8 cellular contexts compared by ENCODE assay signal in genomic region chr1:214427871-214428277, GRCh38.
DNase-seq lines count a peak whose midpoint lies in the region.

No MANE protein-coding gene starts in this region.

- in situ Hi-C loops in GM23248 (cut with MboI) (no loop called here), G401 (cut with HindIII; ENCODE audit: low sequenced_read_pairs) (no loop called here)

- H3F3A ChIP-seq in GM23248 (ENCODE audit: insufficient read depth): peaks cover 71% of the 10 kb centered on the region

- H3K27ac ChIP-seq in GM23248: peak overlapping the region; percentile 85

- no peaks in the 10 kb centered on the region for H3K27me3 ChIP-seq in GM23248 (replicated peaks; ENCODE audit: insufficient read depth)

- H3K9me2 ChIP-seq in GM23248 (ENCODE audit: insufficient read depth): no peaks in the 10 kb centered on the region

- no peak overlapping the region for H2AFZ ChIP-seq in GM23248

- H3K9ac ChIP-seq in GM23248: peak overlapping the region; percentile 43; the same call in 1 of the 2 replicates

- DNase-seq in GM03348 (ENCODE audit: low spot score): peak; percentile 59
- peak; percentile 89 for DNase-seq in GM23248
- DNase-seq in Kasumi-1 (lab: John Stamatoyannopoulos, UW): peak; percentile 99
- DNase-seq in activated CD4-positive, CD25-positive, alpha-beta regulatory T cell treated with anti-CD3 and anti-CD28 coated beads, Interleukin-2, amount 50 U/mL, for 16 hours (ENCODE audit: low read depth, low spot score): peak; percentile 14
- DNase-seq in effector CD4-positive, alpha-beta T cell: peak; percentile 26
- peak; percentile 7 to 50 for DNase-seq in stimulated activated CD4-positive, alpha-beta T cell treated with anti-CD3 and anti-CD28 coated beads, Interleukin-12 subunit alpha, Interleukin-12 subunit beta, amount 100 ng/mL, for 24 hours (ENCODE audit: low read depth in 2 of 2)
- DNase-seq in G401 (ENCODE audit: low spot score): no peak
- DNase-seq in GM19240 (ENCODE audit: insufficient read length, low spot score): no peak

- H3K4me3 ChIP-seq in GM23248: peak overlapping the region; percentile 23; the same call in 1 of the 2 replicates

- WGBS in GM23248 (ENCODE audit: low coverage in 1 of 2, low lambda C conversion rate in 2 of 2, missing lambda C conversion rate in 2 of 2), 2 experiments: 20 to 23% methylated on average over 7 of the region's 7 CpGs

- peaks cover 94% of the 10 kb centered on the region for H3K79me2 ChIP-seq in GM23248 (ENCODE audit: insufficient read depth)

- no peaks in the 10 kb centered on the region for H3K9me3 ChIP-seq in GM23248 (ENCODE audit: low read depth)

- no peaks in the 10 kb centered on the region for H4K20me1 ChIP-seq in GM23248 (ENCODE audit: insufficient read depth)

- H3K4me1 ChIP-seq in GM23248 (ENCODE audit: insufficient read depth): peaks cover 61% of the 10 kb centered on the region

- H3K4me2 ChIP-seq in GM23248 (ENCODE audit: unreplicated experiment): peak overlapping the region; percentile 59

- H3K36me3 ChIP-seq in GM23248 (ENCODE audit: low read depth): no peaks in the 10 kb centered on the region

Comparison
In these comparisons a context has a peak if more than half of its experiments do, and no peak if none do; other contexts are left out.
1. DNase-seq: peak in GM03348 (single experiment), GM23248 (single experiment), Kasumi-1 (2 of 2), activated CD4-positive, CD25-positive, alpha-beta regulatory T cell treated with anti-CD3 and anti-CD28 coated beads, Interleukin-2, amount 50 U/mL, for 16 hours (single experiment), effector CD4-positive, alpha-beta T cell (single experiment) and stimulated activated CD4-positive, alpha-beta T cell treated with anti-CD3 and anti-CD28 coated beads, Interleukin-12 subunit alpha, Interleukin-12 subunit beta, amount 100 ng/mL, for 24 hours (2 of 2); none in G401 (single experiment) and GM19240 (single experiment).